15 cellular contexts compared by ENCODE assay signal in the genomic region with DNA sequence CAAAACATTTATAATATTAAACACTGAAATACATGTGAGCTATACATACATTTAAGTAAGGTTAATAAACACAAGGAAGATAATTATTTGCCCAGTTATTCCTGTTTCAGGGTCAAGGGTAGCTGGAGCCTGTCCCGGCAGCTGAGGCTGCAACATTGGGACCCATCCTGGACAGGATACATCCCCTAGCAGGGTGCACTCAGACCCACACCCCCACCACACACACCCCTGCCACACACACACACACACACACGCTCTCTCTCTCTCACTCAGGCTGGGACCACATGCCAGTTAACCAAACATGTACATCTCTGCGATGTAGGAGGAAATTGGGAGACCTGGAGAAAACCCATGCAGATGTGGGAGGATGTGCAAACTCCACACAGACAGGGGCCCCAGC.
DNase-seq lines count a peak whose midpoint lies in the region; ATAC-seq, FAIRE-seq and TF ChIP-seq lines count a peak whose summit lies in the region.
"Had no signal": no experiment of that assay in that cellular context is flagged by ENCODE, and none has a peak within 500 bp of the region (broad histone marks: within the 10 kb centered on the region; RNA-seq: fewer than 3 reads in every experiment).

No MANE protein-coding gene starts in this region.

- FAIRE-seq in urothelium cell line (lab: Jason Lieb, UNC) = no peak
- FAIRE-seq: bronchial epithelial cell had no signal

- no peak overlapping the region for H3K4me3 ChIP-seq in left ventricle myocardium inferior

- H3K4me1 Mint-ChIP-seq in Calu3 (ENCODE audit: low read depth, unreplicated experiment) (peaks cover 22% of the 10 kb centered on the region), activated B cell treated with CpG ODN at 0.5 μM for 24 hours (peaks cover 54% of the 10 kb centered on the region)

- no peaks in the 10 kb centered on the region for H3K9me3 Mint-ChIP-seq in Calu3 (ENCODE audit: low read depth, unreplicated experiment)
- H3K9me3 Mint-ChIP-seq in activated B cell treated with CpG ODN at 0.5 μM for 24 hours = no peaks in the 10 kb centered on the region
- H3K9me3 Mint-ChIP-seq: endodermal cell had no signal

- CTCF ChIA-PET in Calu3 (lab: Charles Lee) (interaction anchor here (0.7 kb wide), 1 partner anchor 10 kb away, joined by 3 read pairs; no protein-coding TSS in a partner anchor), activated B cell treated with CpG ODN at 0.5 μM for 24 hours (lab: Charles Lee) (interaction anchor here (1.0 to 2.6 kb wide), 7 partner anchors 53 to 159 kb away, joined by 3 to 13 read pairs (median 5); no protein-coding TSS in a partner anchor)

- ATAC-seq in GM19324 (IDR thresholded peaks at IDR 0.05; ENCODE audit: low FRiP score, unreplicated experiment) (peak; percentile 8), HG02885 (IDR thresholded peaks at IDR 0.05; ENCODE audit: poor library complexity, unreplicated experiment) (peak; percentile 19), activated B cell treated with CpG ODN at 0.5 μM for 24 hours (ENCODE audit: low read depth) (no peak)

- H3K36me3 Mint-ChIP-seq in Calu3 (ENCODE audit: insufficient read depth, unreplicated experiment) (peaks cover 10% of the 10 kb centered on the region), activated B cell treated with CpG ODN at 0.5 μM for 24 hours (ENCODE audit: low read depth) (no peaks in the 10 kb centered on the region)

- peaks cover 23% of the 10 kb centered on the region for H3K27me3 ChIP-seq in left ventricle myocardium inferior (ENCODE audit: low read depth)

- H3K4me3 Mint-ChIP-seq in Calu3 (ENCODE audit: low read depth, unreplicated experiment) (no peak overlapping the region), activated B cell treated with CpG ODN at 0.5 μM for 24 hours (no peak overlapping the region)
- H3K4me3 Mint-ChIP-seq: endodermal cell had no signal

- intact Hi-C loops in Calu3 (cut with micrococcal nuclease; ENCODE audit: unreplicated experiment) (loop anchor here (5.0 to 10.0 kb wide), 4 partner anchors 112 to 618 kb away; partner anchors contain the start of gene PLXNC1), activated B cell treated with CpG ODN at 0.5 μM for 24 hours (cut with micrococcal nuclease) (loop anchor here (10.0 kb wide), 1 partner anchor 558 kb away; no protein-coding TSS in a partner anchor), left ventricle myocardium inferior (cut with micrococcal nuclease) (loop anchor here (10.0 kb wide), 1 partner anchor 218 kb away; no protein-coding TSS in a partner anchor)

- DNase-seq in Calu3 (no peak), activated B cell treated with CpG ODN at 0.5 μM for 24 hours (no peak), GDM1 (lab: John Stamatoyannopoulos, UW) (no peak), SK-N-DZ (ENCODE audit: low spot score) (no peak), left ventricle myocardium inferior (no peak), urothelium cell line (ENCODE audit: low spot score) (no peak)
- DNase-seq: DND-41; endodermal cell; H7; islet precursor cell; stimulated activated CD4-positive, alpha-beta T cell treated with anti-CD3 and anti-CD28 coated beads, Interleukin-2, amount 100 ng/mL, for 48 hours; stimulated activated naive CD4-positive, alpha-beta T cell had no signal

- H3K36me3 ChIP-seq in left ventricle myocardium inferior = no peaks in the 10 kb centered on the region

- POLR2A ChIA-PET in activated B cell treated with CpG ODN at 0.5 μM for 24 hours (lab: Charles Lee) = interaction anchor here (0.7 to 1.4 kb wide), 2 partner anchors 52 to 56 kb away, joined by 3 read pairs; no protein-coding TSS in a partner anchor

- H3K27ac ChIP-seq in left ventricle myocardium inferior (replicated peaks) = no peak overlapping the region

- no peak for TF ChIP-seq CTCF in Calu3 (IDR thresholded peaks at IDR 0.05; ENCODE audit: unreplicated experiment)
- no peak for TF ChIP-seq CTCF in activated B cell treated with CpG ODN at 0.5 μM for 24 hours (IDR thresholded peaks at IDR 0.05)
- no peak for TF ChIP-seq CTCF in left ventricle myocardium inferior (IDR thresholded peaks at IDR 0.05; ENCODE audit: borderline replicate concordance)

- H3K27me3 Mint-ChIP-seq in Calu3 (ENCODE audit: unreplicated experiment) (no peaks in the 10 kb centered on the region), activated B cell treated with CpG ODN at 0.5 μM for 24 hours (no peaks in the 10 kb centered on the region)

- no TSS peak for BruUV-seq in Calu3 (replicated peaks; lab: Mats Ljungman, UMichigan)

- peak overlapping the region; percentile 66 for H3K27ac Mint-ChIP-seq in Calu3 (ENCODE audit: unreplicated experiment)
- peak overlapping the region; percentile 43 for H3K27ac Mint-ChIP-seq in activated B cell treated with CpG ODN at 0.5 μM for 24 hours
- H3K27ac Mint-ChIP-seq: endodermal cell had no signal

- H3K9me3 ChIP-seq in left ventricle myocardium inferior (replicated peaks) = no peaks in the 10 kb centered on the region

- H3K4me1 ChIP-seq in left ventricle myocardium inferior = no peaks in the 10 kb centered on the region
